ENCODE assay signal across 24 cellular contexts in genomic region chr9:99385215-99385614, GRCh38.
DNase-seq lines count a peak whose midpoint lies in the region; ATAC-seq and TF ChIP-seq lines count a peak whose summit lies in the region.
"Had no signal": no experiment of that assay in that cellular context is flagged by ENCODE, and none has a peak within 500 bp of the region (broad histone marks: within the 10 kb centered on the region; RNA-seq: fewer than 3 reads in every experiment).

No MANE protein-coding gene starts in this region.

- no peak overlapping the region for H3K27ac Mint-ChIP-seq in GM23338
- H3K27ac Mint-ChIP-seq: activated naive CD8-positive, alpha-beta T cell treated with anti-CD3 and anti-CD28 coated beads, Interleukin-2, amount 50 U/mL, for 24 hours; mesothelial cell of epicardium had no signal

- no TSS peak for BruUV-seq in IMR-90 (replicated peaks; lab: Mats Ljungman, UMichigan)

- no peak overlapping the region for H3K23ac ChIP-seq in IMR-90 (ENCODE audit: low read depth, low read length)

- H3K9me3 ChIP-seq in IMR-90 (ENCODE audit: control insufficient read depth, insufficient read depth, low read length) = no peaks in the 10 kb centered on the region
- no peaks in the 10 kb centered on the region for H3K9me3 ChIP-seq in smooth muscle cell (replicated peaks; ENCODE audit: low read depth)
- H3K9me3 ChIP-seq: BLaER1, esophagus squamous epithelium, heart left ventricle, MG63, tibial nerve had no signal

- H3K79me1 ChIP-seq in IMR-90 (ENCODE audit: low read depth in 1 of 2, low read length in 2 of 2) = no peaks in the 10 kb centered on the region

- no peak overlapping the region for H2AK9ac ChIP-seq in IMR-90 (replicated peaks; ENCODE audit: low read depth, low read length, poor library complexity)

- H3K36me3 ChIP-seq in GM23338 (ENCODE audit: insufficient read depth) (no peaks in the 10 kb centered on the region; the same call in 1 of the 2 replicates), IMR-90 (ENCODE audit: control insufficient read depth, insufficient read depth, low read length) (no peaks in the 10 kb centered on the region), smooth muscle cell (ENCODE audit: low read depth) (no peaks in the 10 kb centered on the region)
- H3K36me3 ChIP-seq: BLaER1, esophagus squamous epithelium, heart left ventricle, MG63, tibial nerve had no signal

- H3K4me1 ChIP-seq in GM23338 (ENCODE audit: insufficient read depth) (no peaks in the 10 kb centered on the region), IMR-90 (ENCODE audit: control insufficient read depth, insufficient read depth, low read length) (peaks cover 16% of the 10 kb centered on the region), smooth muscle cell (ENCODE audit: low read depth) (no peaks in the 10 kb centered on the region)
- H3K4me1 ChIP-seq: BLaER1, foreskin keratinocyte, tibial nerve had no signal

- H3K79me2 ChIP-seq in GM23338 (replicated peaks; ENCODE audit: insufficient read depth) = no peaks in the 10 kb centered on the region
- H3K79me2 ChIP-seq in smooth muscle cell (ENCODE audit: low read depth) = no peaks in the 10 kb centered on the region

- CTCF ChIA-PET in IMR-90 (lab: Yijun Ruan, JAX) = interaction anchor here (1.0 kb wide), 1 partner anchor 28 kb away, joined by 3 read pairs; no protein-coding TSS in a partner anchor

- in situ Hi-C loops in IMR-90 (cut with MboI; ENCODE audit: low sequenced_read_pairs) = no loop called here

- TF ChIP-seq CTCF in GM23338 (conservative IDR thresholded peaks at IDR 0.05; ENCODE audit: low read depth in 2 of 2) = no peak
- TF ChIP-seq CTCF in IMR-90 (conservative IDR thresholded peaks at IDR 0.05; ENCODE audit: low read depth, low read length) = no peak
- TF ChIP-seq CTCF in choroid plexus epithelial cell (conservative IDR thresholded peaks at IDR 0.05; ENCODE audit: low read depth, low read length) = peak; percentile 20
- no peak for TF ChIP-seq CTCF in smooth muscle cell (IDR thresholded peaks at IDR 0.05; ENCODE audit: borderline replicate concordance, insufficient read depth, poor library complexity, severe bottlenecking)

- TF ChIP-seq RAD21 in IMR-90 (IDR thresholded peaks at IDR 0.05; ENCODE audit: low read length) = no peak

- H2AFZ ChIP-seq in GM23338 (no peak overlapping the region), IMR-90 (replicated peaks; ENCODE audit: low read length, poor library complexity) (no peak overlapping the region), smooth muscle cell (ENCODE audit: low read depth) (no peak overlapping the region)

- H3K9ac ChIP-seq in IMR-90 (ENCODE audit: low read depth, low read length) (no peak overlapping the region), smooth muscle cell (ENCODE audit: low read depth) (no peak overlapping the region)
- H3K9ac ChIP-seq: BLaER1 had no signal

- no peak for TF ChIP-seq POLR2A in IMR-90 (IDR thresholded peaks at IDR 0.05; ENCODE audit: low read depth, low read length)

- 0 out of 2 replicates have a peak overlapping the region, but pooled peaks have one; percentile 34 for H4K91ac ChIP-seq in IMR-90 (ENCODE audit: insufficient read depth, low read depth, low read length)

- no peak overlapping the region for H3K56ac ChIP-seq in IMR-90 (ENCODE audit: extremely low read depth, insufficient read depth, low read length)

- no peaks in the 10 kb centered on the region for H3F3A ChIP-seq in GM23338 (replicated peaks; ENCODE audit: low read depth)
- peaks cover 7% of the 10 kb centered on the region for H3F3A ChIP-seq in smooth muscle cell (ENCODE audit: low read depth)

- 0 out of 3 replicates have a peak overlapping the region, but pooled peaks have one; percentile 53 for H2BK15ac ChIP-seq in IMR-90 (ENCODE audit: low read depth, low read length)

- H3K4ac ChIP-seq in IMR-90 (ENCODE audit: low read depth, low read length) = peak overlapping the region; percentile 52

- H3K9me1 ChIP-seq in IMR-90 (ENCODE audit: insufficient read depth, low read length) = peaks cover 10% of the 10 kb centered on the region

- no peak overlapping the region for H3K4me3 Mint-ChIP-seq in GM23338
- H3K4me3 Mint-ChIP-seq: activated naive CD8-positive, alpha-beta T cell treated with anti-CD3 and anti-CD28 coated beads, Interleukin-2, amount 50 U/mL, for 24 hours; central memory CD8-positive, alpha-beta T cell; mesothelial cell of epicardium had no signal

- H3K4me1 Mint-ChIP-seq in GM23338 = no peaks in the 10 kb centered on the region; the same call in 2 of the 3 replicates
- H3K4me1 Mint-ChIP-seq: activated naive CD8-positive, alpha-beta T cell treated with anti-CD3 and anti-CD28 coated beads, Interleukin-2, amount 50 U/mL, for 24 hours; central memory CD8-positive, alpha-beta T cell; mesothelial cell of epicardium had no signal

- ATAC-seq in GM23338 (peak; percentile 58; the same call in 1 of the 3 replicates), IMR-90 (ENCODE audit: low read depth) (no peak), HG02623 (IDR thresholded peaks at IDR 0.05; ENCODE audit: unreplicated experiment) (no peak), GM19023 (IDR thresholded peaks at IDR 0.05; ENCODE audit: unreplicated experiment) (no peak)
- ATAC-seq: activated naive CD8-positive, alpha-beta T cell treated with anti-CD3 and anti-CD28 coated beads, Interleukin-2, amount 50 U/mL, for 24 hours; foreskin keratinocyte; sciatic nerve had no signal

- H3K9me2 ChIP-seq in GM23338 (ENCODE audit: insufficient read depth) = no peaks in the 10 kb centered on the region; the same call in 1 of the 2 replicates

- WGBS in IMR-90 (ENCODE audit: extremely low coverage in 2 of 2, insufficient read length in 1 of 2), 2 experiments = 100% methylated on average over 2 of the region's 4 CpGs; no CpG with 5 or more reads in 1 of the 2 experiments
- 95% methylated on average over 4 of the region's 4 CpGs for WGBS in smooth muscle cell (ENCODE audit: low lambda C conversion rate)

- H3K4me2 ChIP-seq in GM23338 (no peak overlapping the region), IMR-90 (ENCODE audit: low read depth, low read length) (no peak overlapping the region), smooth muscle cell (peak overlapping the region; percentile 48)
- H3K4me2 ChIP-seq: BLaER1 had no signal

- intact Hi-C loops in IMR-90 (cut with micrococcal nuclease) = no loop called here

- peak overlapping the region; percentile 33; the same call in 1 of the 2 replicates for H2BK120ac ChIP-seq in IMR-90 (ENCODE audit: low read depth, low read length)

- no peak overlapping the region for H3K18ac ChIP-seq in IMR-90 (ENCODE audit: low read depth, low read length)

- no peaks in the 10 kb centered on the region for H4K20me1 ChIP-seq in GM23338 (replicated peaks; ENCODE audit: insufficient read depth)
- no peaks in the 10 kb centered on the region for H4K20me1 ChIP-seq in IMR-90 (ENCODE audit: insufficient read depth, low read length)
- H4K20me1 ChIP-seq in smooth muscle cell (ENCODE audit: low read depth) = no peaks in the 10 kb centered on the region
- H4K20me1 ChIP-seq: BLaER1 had no signal

- H3K27me3 ChIP-seq in GM23338 (ENCODE audit: insufficient read depth) = no peaks in the 10 kb centered on the region
- H3K27me3 ChIP-seq in IMR-90 (ENCODE audit: control insufficient read depth, insufficient read depth, low read length) = no peaks in the 10 kb centered on the region; the same call in 1 of the 2 replicates
- H3K27me3 ChIP-seq in smooth muscle cell (ENCODE audit: low read depth) = no peaks in the 10 kb centered on the region
- H3K27me3 ChIP-seq: BLaER1, esophagus squamous epithelium, heart left ventricle, MG63, tibial nerve had no signal

- H3K27me3 Mint-ChIP-seq in GM23338 (ENCODE audit: insufficient read depth, low read depth, poor library complexity) = no peaks in the 10 kb centered on the region

- H3K14ac ChIP-seq in IMR-90 (replicated peaks; ENCODE audit: low read depth, low read length) = no peak overlapping the region

- H3K4me3 ChIP-seq in GM23338 = no peak overlapping the region
- H3K4me3 ChIP-seq in IMR-90 (ENCODE audit: insufficient read depth, low read depth, low read length) = no peak overlapping the region
- no peak overlapping the region for H3K4me3 ChIP-seq in choroid plexus epithelial cell (ENCODE audit: low read depth, low read length)
- no peak overlapping the region for H3K4me3 ChIP-seq in smooth muscle cell
- H3K4me3 ChIP-seq: BLaER1, esophagus squamous epithelium, heart left ventricle, MG63, tibial nerve had no signal

- H3K27ac ChIP-seq in GM23338 (ENCODE audit: low read depth) (no peak overlapping the region), IMR-90 (ENCODE audit: insufficient read depth, low read length) (no peak overlapping the region), smooth muscle cell (ENCODE audit: low read depth) (no peak overlapping the region)
- H3K27ac ChIP-seq: BLaER1, foreskin keratinocyte, tibial nerve had no signal

- peak overlapping the region; percentile 51 for H2AK5ac ChIP-seq in IMR-90 (ENCODE audit: low read depth, low read length)

- H4K8ac ChIP-seq in IMR-90 (ENCODE audit: low read depth in 2 of 2, low read length in 2 of 2) = no peak overlapping the region; a peak in 1 of 4 replicates

- no peaks in the 10 kb centered on the region for H3K9me3 Mint-ChIP-seq in GM23338
- H3K9me3 Mint-ChIP-seq: activated naive CD8-positive, alpha-beta T cell treated with anti-CD3 and anti-CD28 coated beads, Interleukin-2, amount 50 U/mL, for 24 hours; central memory CD8-positive, alpha-beta T cell; mesothelial cell of epicardium had no signal

- H2BK5ac ChIP-seq in IMR-90 (ENCODE audit: low read depth, low read length, poor library complexity, severe bottlenecking) = no peak overlapping the region

- DNase-seq in GM23338 (ENCODE audit: low spot score) (no peak), IMR-90 (no peak), choroid plexus epithelial cell (ENCODE audit: low read depth) (no peak), smooth muscle cell (lab: John Stamatoyannopoulos, UW; ENCODE audit: unreplicated experiment) (no peak), HCEC 1CT (no peak)
- DNase-seq: activated CD4-positive, alpha-beta T cell treated with anti-CD3 and anti-CD28 coated beads, Interleukin-2, amount 50 U/mL, for 48 hours; activated naive CD8-positive, alpha-beta T cell treated with anti-CD3 and anti-CD28 coated beads, Interleukin-2, amount 50 U/mL, for 24 hours; activated T-cell treated with anti-CD3 and anti-CD28 coated beads, Interleukin-2, amount 50 U/mL, for 48 hours; esophagus squamous epithelium; foreskin keratinocyte; KG1; NCI-H1105 treated with DMSO at 0.1 percent for 48 hours; NCI-H2081 treated with DMSO at 0.1 percent for 48 hours; NCI-H345; stimulated activated CD4-positive, alpha-beta T cell treated with anti-CD3 and anti-CD28 coated beads, Interleukin-4, amount 100 ng/mL, for 1 hour had no signal

- H2BK20ac ChIP-seq in IMR-90 (ENCODE audit: low read depth, low read length) = peak overlapping the region; percentile 60

- no peak overlapping the region for H4K5ac ChIP-seq in IMR-90 (ENCODE audit: low read depth, low read length)

- POLR2A ChIA-PET in IMR-90 (lab: Charles Lee; ENCODE audit: unreplicated experiment) = no interaction called here

- dilution Hi-C loops in IMR-90 (cut with HindIII; ENCODE audit: low sequenced_read_pairs, unreplicated experiment) = no loop called here

- no peaks in the 10 kb centered on the region for H3K36me3 Mint-ChIP-seq in GM23338 (ENCODE audit: low read depth)
- H3K36me3 Mint-ChIP-seq: mesothelial cell of epicardium had no signal

TF ChIP-seq in IMR-90, 13 proteins besides CTCF, POLR2A, EP300 and RAD21 (continues in another document):
- TF ChIP-seq MAZ (IDR thresholded peaks at IDR 0.05; ENCODE audit: borderline replicate concordance, low read depth, low read length) = no peak
